Comparison of ENCODE assay signal across 20 cellular contexts in the genomic region with DNA sequence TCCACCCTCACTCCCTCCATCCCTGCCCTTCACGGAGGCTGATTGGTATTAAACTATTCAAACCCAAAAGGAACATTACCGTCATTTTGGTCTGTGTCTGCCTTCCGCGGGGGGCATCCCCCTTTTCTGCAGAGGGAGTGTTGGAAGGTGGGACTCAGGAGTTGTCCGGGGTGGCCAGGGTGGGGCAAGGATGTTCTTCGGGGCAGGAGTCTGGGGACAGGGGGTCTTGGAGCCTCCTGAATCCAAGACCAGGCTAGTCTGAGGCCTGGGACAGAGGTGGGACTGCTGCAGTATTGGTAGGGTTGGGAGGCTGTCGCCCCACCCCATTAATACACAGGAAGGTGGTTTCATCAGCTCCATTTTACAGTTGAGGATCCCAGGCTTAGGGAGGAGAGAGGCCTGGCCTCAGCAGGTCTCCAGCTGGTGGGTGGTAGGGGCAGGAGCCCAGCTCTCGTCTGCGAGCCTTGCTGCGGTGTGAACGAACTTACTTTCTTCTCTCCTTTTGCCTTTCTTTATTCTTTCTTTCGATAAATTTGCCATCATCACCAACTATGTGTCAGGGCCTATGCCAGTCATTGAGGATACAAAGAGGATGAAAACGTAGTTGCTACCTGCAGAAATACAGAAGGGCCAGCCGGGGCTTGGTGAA. TPM values are rescaled to one million over a fixed set of nuclear protein-coding genes. Genes with fewer than 3 reads are reported as not detected.
DNase-seq lines count a peak whose midpoint lies in the region; ATAC-seq and TF ChIP-seq lines count a peak whose summit lies in the region.
"Had no signal": no experiment of that assay in that cellular context is flagged by ENCODE, and none has a peak within 500 bp of the region (broad histone marks: within the 10 kb centered on the region; RNA-seq: fewer than 3 reads in every experiment).

No MANE protein-coding gene starts in this region.

- H3K9me3 ChIP-seq in left ventricle myocardium inferior (replicated peaks) (no peaks in the 10 kb centered on the region), osteoblast (ENCODE audit: low read depth, low read length) (no peaks in the 10 kb centered on the region), upper lobe of right lung (no peaks in the 10 kb centered on the region)
- H3K9me3 ChIP-seq: BE2C; BLaER1 treated with 17β-estradiol and CSF1 and Interleukin-3, amounts not matched to agents 10 nM and 100 nM had no signal

- peaks cover 3% of the 10 kb centered on the region for H4K20me1 ChIP-seq in osteoblast (ENCODE audit: insufficient read depth, low read length)

- no peaks in the 10 kb centered on the region for H3K27me3 Mint-ChIP-seq in progenitor cell of endocrine pancreas

- H3K27me3 ChIP-seq in left ventricle myocardium inferior (ENCODE audit: low read depth) (no peaks in the 10 kb centered on the region), osteoblast (ENCODE audit: insufficient read depth, low read length) (peaks cover 4% of the 10 kb centered on the region), upper lobe of right lung (no peaks in the 10 kb centered on the region)
- H3K27me3 ChIP-seq: BE2C; BLaER1 treated with 17β-estradiol and CSF1 and Interleukin-3, amounts not matched to agents 10 nM and 100 nM had no signal

- peaks cover 3% of the 10 kb centered on the region for H3K36me3 Mint-ChIP-seq in progenitor cell of endocrine pancreas (ENCODE audit: insufficient read depth)
- H3K36me3 Mint-ChIP-seq: CD14-positive monocyte; CD8-positive, alpha-beta memory T cell had no signal

- peaks cover 4% of the 10 kb centered on the region for H3K4me1 Mint-ChIP-seq in progenitor cell of endocrine pancreas (ENCODE audit: low read depth)
- H3K4me1 Mint-ChIP-seq: CD14-positive monocyte; CD8-positive, alpha-beta memory T cell had no signal

- H3K4me3 ChIP-seq in left ventricle myocardium inferior: no peak overlapping the region
- H3K4me3 ChIP-seq in osteoblast (ENCODE audit: insufficient read depth, low read length): no peak overlapping the region
- no peak overlapping the region for H3K4me3 ChIP-seq in upper lobe of right lung
- H3K4me3 ChIP-seq: BLaER1 treated with 17β-estradiol and CSF1 and Interleukin-3, amounts not matched to agents 10 nM and 100 nM; GM23248 had no signal

- POLR2A ChIA-PET in HEK293T (lab: Yijun Ruan, JAX): no interaction called here

- no peak overlapping the region for H3K4me2 ChIP-seq in osteoblast (ENCODE audit: insufficient read depth, low read length)

- peaks cover 21% of the 10 kb centered on the region for H3K36me3 ChIP-seq in left ventricle myocardium inferior
- H3K36me3 ChIP-seq in osteoblast (ENCODE audit: insufficient read depth, low read length): no peaks in the 10 kb centered on the region
- peaks cover 5% of the 10 kb centered on the region for H3K36me3 ChIP-seq in upper lobe of right lung
- H3K36me3 ChIP-seq: BE2C; BLaER1 treated with 17β-estradiol and CSF1 and Interleukin-3, amounts not matched to agents 10 nM and 100 nM had no signal

- H2AFZ ChIP-seq in osteoblast (ENCODE audit: low read length): no peak overlapping the region
- H2AFZ ChIP-seq: GM23248 had no signal

- peaks cover 72% of the 10 kb centered on the region for H3K4me1 ChIP-seq in left ventricle myocardium inferior
- no peaks in the 10 kb centered on the region for H3K4me1 ChIP-seq in osteoblast (ENCODE audit: insufficient read depth, low read length)
- H3K4me1 ChIP-seq in upper lobe of right lung: no peaks in the 10 kb centered on the region
- H3K4me1 ChIP-seq: BE2C had no signal

- H3K27ac Mint-ChIP-seq in progenitor cell of endocrine pancreas: peak overlapping the region; percentile 56
- H3K27ac Mint-ChIP-seq: CD4-positive, alpha-beta T cell had no signal

- ATAC-seq in upper lobe of right lung: no peak
- no peak for ATAC-seq in GM19455 (IDR thresholded peaks at IDR 0.05; ENCODE audit: unreplicated experiment)

- no peak overlapping the region for H3K4me3 Mint-ChIP-seq in progenitor cell of endocrine pancreas (ENCODE audit: low read depth)
- H3K4me3 Mint-ChIP-seq: CD14-positive monocyte; CD4-positive, alpha-beta T cell; CD8-positive, alpha-beta memory T cell had no signal

- intact Hi-C loops in left ventricle myocardium inferior (cut with micrococcal nuclease) (loop anchor here (5.0 kb wide), 1 partner anchor 307 kb away; no protein-coding TSS in a partner anchor), cardiac septum (cut with DNase I) (loop anchor here (5.0 kb wide), 1 partner anchor 177 kb away; no protein-coding TSS in a partner anchor), upper lobe of right lung (cut with DNase I) (loop anchor here (5.0 kb wide), 1 partner anchor 307 kb away; no protein-coding TSS in a partner anchor)

- H3K9me3 Mint-ChIP-seq in progenitor cell of endocrine pancreas (ENCODE audit: low read depth): no peaks in the 10 kb centered on the region
- H3K9me3 Mint-ChIP-seq: CD14-positive monocyte; CD4-positive, alpha-beta T cell; CD8-positive, alpha-beta memory T cell had no signal

- no peaks in the 10 kb centered on the region for H3K79me2 ChIP-seq in osteoblast (ENCODE audit: insufficient read depth, low read length)

- TF ChIP-seq CTCF in left ventricle myocardium inferior (IDR thresholded peaks at IDR 0.05; ENCODE audit: borderline replicate concordance) (no peak), osteoblast (IDR thresholded peaks at IDR 0.05; ENCODE audit: extremely low read depth, low read depth, low read length) (no peak), progenitor cell of endocrine pancreas (IDR thresholded peaks at IDR 0.05; ENCODE audit: unreplicated experiment) (no peak), upper lobe of right lung (IDR thresholded peaks at IDR 0.05) (no peak)

- DNase-seq in left ventricle myocardium inferior (no peak), cardiac septum (ENCODE audit: low spot score) (no peak), osteoblast (ENCODE audit: insufficient read length, low spot score, missing footprints) (peak; percentile 57), progenitor cell of endocrine pancreas (ENCODE audit: low spot score, unreplicated experiment) (no peak), upper lobe of right lung (peak; percentile 51), HEK293T (ENCODE audit: extremely low spot score) (no peak), HuH-7.5 (ENCODE audit: low spot score) (no peak)
- DNase-seq: AML-193; BE2C; CD4-positive, alpha-beta T cell; CD8-positive, alpha-beta memory T cell; DMS 273 treated with DMSO at 0.1 percent for 48 hours; DMS79 treated with DMSO at 0.1 percent for 48 hours; GM23248; H7; HCEC 1CT had no signal

- CTCF ChIA-PET in HEK293T (lab: Yijun Ruan, JAX): interaction anchor here (0.6 to 1.2 kb wide), 3 partner anchors 10 to 45 kb away, joined by 3 read pairs; no protein-coding TSS in a partner anchor

- peak overlapping the region; percentile 51 for H3K27ac ChIP-seq in left ventricle myocardium inferior (replicated peaks)
- H3K27ac ChIP-seq in osteoblast (ENCODE audit: low read depth, low read length): no peak overlapping the region
- no peak overlapping the region for H3K27ac ChIP-seq in upper lobe of right lung
- H3K27ac ChIP-seq: 22Rv1; BLaER1 treated with 17β-estradiol and CSF1 and Interleukin-3, amounts not matched to agents 10 nM and 100 nM; GM23248 had no signal

TF ChIP-seq in HEK293T, 16 proteins besides CTCF, POLR2A, EP300 and RAD21:
- TF ChIP-seq ELF4 (IDR thresholded peaks at IDR 0.05) (no peak), CTBP1 (IDR thresholded peaks at IDR 0.05; ENCODE audit: borderline replicate concordance) (no peak), FOXM1 (IDR thresholded peaks at IDR 0.05; ENCODE audit: borderline replicate concordance) (no peak), SP1 (IDR thresholded peaks at IDR 0.05) (no peak), ZNF384 (IDR thresholded peaks at IDR 0.05) (no peak), NFRKB (IDR thresholded peaks at IDR 0.05) (no peak), SUZ12 (IDR thresholded peaks at IDR 0.05) (no peak), TARDBP (IDR thresholded peaks at IDR 0.05) (no peak), HDGF (IDR thresholded peaks at IDR 0.05; ENCODE audit: borderline replicate concordance) (no peak), FOXK2 (IDR thresholded peaks at IDR 0.05) (no peak), FOXA1 (IDR thresholded peaks at IDR 0.05) (no peak), LEF1 (IDR thresholded peaks at IDR 0.05; ENCODE audit: borderline replicate concordance) (no peak)
- TF ChIP-seq, protein P1, sequence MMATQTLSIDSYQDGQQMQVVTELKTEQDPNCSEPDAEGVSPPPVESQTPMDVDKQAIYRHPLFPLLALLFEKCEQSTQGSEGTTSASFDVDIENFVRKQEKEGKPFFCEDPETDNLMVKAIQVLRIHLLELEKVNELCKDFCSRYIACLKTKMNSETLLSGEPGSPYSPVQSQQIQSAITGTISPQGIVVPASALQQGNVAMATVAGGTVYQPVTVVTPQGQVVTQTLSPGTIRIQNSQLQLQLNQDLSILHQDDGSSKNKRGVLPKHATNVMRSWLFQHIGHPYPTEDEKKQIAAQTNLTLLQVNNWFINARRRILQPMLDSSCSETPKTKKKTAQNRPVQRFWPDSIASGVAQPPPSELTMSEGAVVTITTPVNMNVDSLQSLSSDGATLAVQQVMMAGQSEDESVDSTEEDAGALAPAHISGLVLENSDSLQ (IDR thresholded peaks at IDR 0.05): no peak

RNA-seq across cellular contexts. Expression of gene DAB2IP, which starts 33.8 kb away (rescaled TPM):
- total RNA-seq in left ventricle myocardium inferior (50.7 TPM), cardiac septum (60.3 TPM), osteoblast (49.2 and 60.8 TPM in 2 replicates), progenitor cell of endocrine pancreas (63.2 and 67.8 TPM in 2 replicates), upper lobe of right lung (81.6 TPM)

Comparison
In these comparisons a context has a peak if more than half of its experiments do, and no peak if none do; other contexts are left out.
1. DNase-seq: peak in osteoblast (single experiment) and upper lobe of right lung (single experiment); none in left ventricle myocardium inferior (single experiment), cardiac septum (single experiment), progenitor cell of endocrine pancreas (single experiment), HEK293T (single experiment) and HuH-7.5 (single experiment).